13 cellular contexts compared by ENCODE assay signal in the genomic region with DNA sequence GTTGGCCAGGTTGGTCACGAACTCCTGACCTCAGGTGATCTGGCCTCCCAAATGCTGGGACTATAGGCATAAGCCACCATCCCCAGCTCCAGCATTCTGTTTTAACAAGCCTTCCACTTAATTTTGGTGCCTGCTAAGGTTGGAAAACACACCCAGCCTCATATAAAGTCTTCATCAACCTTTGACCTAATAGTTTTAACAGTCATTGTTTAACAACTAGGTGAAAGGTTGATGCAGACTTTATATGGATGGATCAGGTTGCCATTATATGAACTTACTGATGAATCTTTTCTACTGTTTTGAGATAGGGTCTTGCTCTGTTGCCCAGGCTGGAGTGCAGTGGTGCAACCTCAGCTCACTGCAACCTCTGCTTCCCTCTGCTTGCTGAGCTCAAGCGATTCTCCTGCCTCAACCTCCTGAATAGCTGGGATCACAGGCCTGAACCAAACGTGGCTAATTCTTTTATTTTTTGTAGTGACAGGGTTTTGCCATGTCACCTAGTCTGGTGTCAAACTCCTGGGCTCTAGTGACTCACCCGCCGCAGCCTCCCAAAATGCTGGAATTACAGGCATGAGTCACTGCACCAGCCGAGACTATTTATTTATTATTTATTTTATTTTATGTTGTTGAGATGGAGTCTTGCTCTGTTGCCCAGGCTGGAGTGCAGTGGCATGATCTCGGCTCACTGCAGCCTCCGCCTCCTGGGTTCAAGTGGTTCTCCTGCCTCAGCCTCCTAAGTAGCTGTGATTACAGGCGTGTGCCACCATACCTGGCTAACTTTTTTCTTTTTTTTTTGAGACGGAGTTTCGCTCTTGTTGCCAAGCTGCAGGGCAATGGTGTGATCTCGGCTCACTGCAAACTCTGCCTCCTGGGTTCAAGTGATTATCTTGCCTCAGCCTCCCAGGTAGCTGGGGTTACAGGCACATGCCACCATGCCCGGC. TPM values are rescaled to one million over a fixed set of nuclear protein-coding genes. Genes with fewer than 3 reads are reported as not detected.
DNase-seq lines count a peak whose midpoint lies in the region; ATAC-seq and TF ChIP-seq lines count a peak whose summit lies in the region.
"Had no signal": no experiment of that assay in that cellular context is flagged by ENCODE, and none has a peak within 500 bp of the region (broad histone marks: within the 10 kb centered on the region; RNA-seq: fewer than 3 reads in every experiment).

No MANE protein-coding gene starts in this region.

- CTCF ChIA-PET in PC-3 (lab: Charles Lee) = interaction anchor here (0.6 kb wide), 1 partner anchor 230 kb away, joined by 5 read pairs; no protein-coding TSS in a partner anchor

- H3K4me1 ChIP-seq in PC-3 (ENCODE audit: insufficient read depth, low read length) (peaks cover 23% of the 10 kb centered on the region), trophoblast cell (ENCODE audit: control insufficient read depth in 1 of 2, insufficient read depth in 2 of 2, low read length in 2 of 2) (peaks cover 0 to 3% of the 10 kb centered on the region in 2 experiments)

- H3K4me2 ChIP-seq in PC-3 (ENCODE audit: low read length) = peak overlapping the region; percentile 79
- H3K4me2 ChIP-seq in trophoblast cell (ENCODE audit: low read length) = no peak overlapping the region

- no peaks in the 10 kb centered on the region for H3F3A ChIP-seq in PC-3 (ENCODE audit: low read length, unreplicated experiment)

- no peak overlapping the region for H4K8ac ChIP-seq in trophoblast cell (ENCODE audit: low read depth, low read length)

- peak; percentile 69 for ATAC-seq in PC-3
- no peak for ATAC-seq in GM18867 (IDR thresholded peaks at IDR 0.05; ENCODE audit: unreplicated experiment)
- no peak for ATAC-seq in HG03159 (IDR thresholded peaks at IDR 0.05; ENCODE audit: unreplicated experiment)
- ATAC-seq: activated T-cell treated with anti-CD3 and anti-CD28 coated beads, Interleukin-2, amount 50 U/mL, for 72 hours; T-cell had no signal

- intact Hi-C loops in PC-3 (cut with micrococcal nuclease) = loop anchor here (10.0 kb wide), 1 partner anchor 52 kb away; a partner anchor contains a TSS

- no peak overlapping the region for H2AK5ac ChIP-seq in trophoblast cell (ENCODE audit: low read length)

- H4K12ac ChIP-seq in trophoblast cell (ENCODE audit: low read depth, low read length) = no peak overlapping the region

- no peak overlapping the region for H2BK120ac ChIP-seq in trophoblast cell (ENCODE audit: insufficient read depth, low read length, poor library complexity)

- H3K9me3 ChIP-seq in PC-3 (ENCODE audit: low read length) (no peaks in the 10 kb centered on the region), trophoblast cell (ENCODE audit: insufficient read depth, low read depth, low read length) (no peaks in the 10 kb centered on the region)

- BruUV-seq in PC-3 (replicated peaks; lab: Mats Ljungman, UMichigan) = no TSS peak

- no peak overlapping the region for H2BK5ac ChIP-seq in trophoblast cell (ENCODE audit: low read depth, low read length, poor library complexity)

- DNase-seq in ELR (ENCODE audit: low read depth) (peak; percentile 79), PC-3 (peak; percentile 88), dedifferentiated amniotic fluid mesenchymal stem cell (ENCODE audit: extremely low spot score) (peak; percentile 24), trophoblast cell (peak; percentile 23 to 51), middle frontal gyrus (ENCODE audit: extremely low spot score, low spot score) (no peak)
- DNase-seq: activated CD4-positive, alpha-beta T cell treated with anti-CD3 and anti-CD28 coated beads for 4 hours; activated T-cell treated with anti-CD3 and anti-CD28 coated beads, Interleukin-2, amount 50 U/mL, for 72 hours; effector CD4-positive, alpha-beta T cell; NCI-H1048; T-cell had no signal

- H4K20me1 ChIP-seq in PC-3 (ENCODE audit: low read length) = no peaks in the 10 kb centered on the region

- H3K14ac ChIP-seq in trophoblast cell (ENCODE audit: low read length) = no peak overlapping the region

- H3K18ac ChIP-seq in trophoblast cell (ENCODE audit: low read length) = no peak overlapping the region

- H3K79me1 ChIP-seq in trophoblast cell (ENCODE audit: low read length) = peaks cover 3% of the 10 kb centered on the region

- no peak for TF ChIP-seq CTCF in PC-3 (conservative IDR thresholded peaks at IDR 0.05; ENCODE audit: low read depth, low read length)

- H3K27ac ChIP-seq in PC-3 (ENCODE audit: low read length) = peak overlapping the region; percentile 84
- no peak overlapping the region for H3K27ac ChIP-seq in trophoblast cell (ENCODE audit: low read depth, low read length)

- no peak overlapping the region for H2BK12ac ChIP-seq in trophoblast cell (ENCODE audit: low read length)

- H2AFZ ChIP-seq in PC-3 (ENCODE audit: low read length) (peak overlapping the region; percentile 59; the same call in 1 of the 2 replicates), trophoblast cell (ENCODE audit: insufficient read depth, low read length, poor library complexity) (no peak overlapping the region)

- H3K79me2 ChIP-seq in PC-3 (ENCODE audit: low read length) (peaks cover 18% of the 10 kb centered on the region), trophoblast cell (ENCODE audit: control insufficient read depth, insufficient read depth, low read length, poor library complexity) (peaks cover 3% of the 10 kb centered on the region)

- no peak overlapping the region for H3K4ac ChIP-seq in trophoblast cell (ENCODE audit: low read depth, low read length)

- H4K91ac ChIP-seq in trophoblast cell (ENCODE audit: low read depth, low read length) = no peak overlapping the region

- H3K4me3 ChIP-seq in PC-3 (ENCODE audit: low read length) (no peak overlapping the region), trophoblast cell (ENCODE audit: low read depth, low read length) (no peak overlapping the region)
- H3K4me3 ChIP-seq: skin epidermis had no signal

- H3K9me2 ChIP-seq in PC-3 (replicated peaks; ENCODE audit: low read length) = no peaks in the 10 kb centered on the region

- H3K9ac ChIP-seq in PC-3 (ENCODE audit: low read length) (0 out of 2 replicates have a peak overlapping the region, but pooled peaks have one; percentile 4), trophoblast cell (ENCODE audit: low read length) (no peak overlapping the region)

- no CpG with 5 or more reads among the region's 13 CpGs for WGBS in trophoblast cell (ENCODE audit: extremely low coverage, insufficient coverage, insufficient read length)

- POLR2A ChIA-PET in PC-3 (lab: Charles Lee; ENCODE audit: unreplicated experiment) = interaction anchor here (0.6 kb wide), 1 partner anchor 129 kb away, joined by 5 read pairs; no protein-coding TSS in a partner anchor

- H3K23ac ChIP-seq in trophoblast cell (ENCODE audit: low read length) = no peak overlapping the region

- H3K27me3 ChIP-seq in PC-3 (ENCODE audit: low read length) (no peaks in the 10 kb centered on the region), trophoblast cell (ENCODE audit: insufficient read depth, low read length) (no peaks in the 10 kb centered on the region)

- H3K36me3 ChIP-seq in PC-3 (ENCODE audit: low read depth, low read length) (no peaks in the 10 kb centered on the region), trophoblast cell (ENCODE audit: control insufficient read depth in 1 of 2, insufficient read depth in 2 of 2, low read length in 2 of 2) (no peaks in the 10 kb centered on the region)

RNA-seq across cellular contexts. Expression of a gene that starts 3.1 kb away (rescaled TPM):
- total RNA-seq in PC-3 (2014; rRNA removed) = 28.4 and 51.1 TPM in 2 replicates
- 27.4 and 28.9 TPM in 2 replicates for polyA plus RNA-seq in trophoblast cell (2013)

RNA-seq across cellular contexts. Expression of a gene that starts 11.9 kb away (rescaled TPM):
- total RNA-seq in PC-3 (2014; rRNA removed) = 20.0 and 23.5 TPM in 2 replicates
- 174 and 187 TPM in 2 replicates for polyA plus RNA-seq in trophoblast cell (2013)

RNA-seq across cellular contexts. Expression of a gene that starts 33.5 kb away (rescaled TPM):
- 0.07 and 0.29 TPM in 2 replicates for total RNA-seq in PC-3 (2014; rRNA removed)
- polyA plus RNA-seq in trophoblast cell (2013) = 0.39 and 0.47 TPM in 2 replicates

RNA-seq across cellular contexts. Expression of a gene that starts 53.4 kb away (rescaled TPM):
- 7.8 and 16.8 TPM in 2 replicates for total RNA-seq in PC-3 (2014; rRNA removed)
- 0.57 and 0.81 TPM in 2 replicates for polyA plus RNA-seq in trophoblast cell (2013)
